Comparison of ENCODE assay signal across 8 cellular contexts in genomic region chr3:177441813-177442646, GRCh38.
DNase-seq lines count a peak whose midpoint lies in the region; ATAC-seq and TF ChIP-seq lines count a peak whose summit lies in the region.

No MANE protein-coding gene starts in this region.

- H3K36me3 ChIP-seq in esophagus (ENCODE audit: control insufficient read depth in 2 of 2, insufficient read depth in 2 of 2, low read length in 1 of 2) (no peaks in the 10 kb centered on the region), ovary (no peaks in the 10 kb centered on the region)

- H3K27me3 Mint-ChIP-seq in activated T-cell treated with anti-CD3 and anti-CD28 coated beads, Interleukin-2, amount 50 U/mL, for 4 hours (ENCODE audit: low read depth) = no peaks in the 10 kb centered on the region
- H3K27me3 Mint-ChIP-seq in immature natural killer cell (ENCODE audit: low read depth in 3 of 3) = peaks cover 0 to 3% (median 2%) of the 10 kb centered on the region in 3 donors

- TF ChIP-seq EP300 in ovary (IDR thresholded peaks at IDR 0.05) = no peak

- ATAC-seq in GM19455 (IDR thresholded peaks at IDR 0.05; ENCODE audit: unreplicated experiment) = peak; percentile 98
- peak; percentile 98 for ATAC-seq in HG03342 (IDR thresholded peaks at IDR 0.05; ENCODE audit: unreplicated experiment)
- ATAC-seq in activated T-cell treated with anti-CD3 and anti-CD28 coated beads, Interleukin-2, amount 50 U/mL, for 4 hours = no peak

- no peaks in the 10 kb centered on the region for H3K36me3 Mint-ChIP-seq in activated T-cell treated with anti-CD3 and anti-CD28 coated beads, Interleukin-2, amount 50 U/mL, for 4 hours (ENCODE audit: insufficient read depth)
- H3K36me3 Mint-ChIP-seq in immature natural killer cell = no peaks in the 10 kb centered on the region

- 78 to 79% methylated on average over 12 of the region's 12 CpGs for WGBS in esophagus, 2 donors
- WGBS in ovary, 3 donors = 80 to 94% (median 94%) methylated on average over 12 of the region's 12 CpGs

- TF ChIP-seq CTCF in ovary (IDR thresholded peaks at IDR 0.05) = no peak

- H3K4me3 ChIP-seq in esophagus (ENCODE audit: low read depth in 1 of 2, low read length in 2 of 2) = peak overlapping the region in 1 of 2 donors; percentile 19
- no peak overlapping the region for H3K4me3 ChIP-seq in ovary

- H3K4me3 Mint-ChIP-seq in activated T-cell treated with anti-CD3 and anti-CD28 coated beads, Interleukin-2, amount 50 U/mL, for 4 hours = no peak overlapping the region
- no peak overlapping the region for H3K4me3 Mint-ChIP-seq in immature natural killer cell

- no peaks in the 10 kb centered on the region for H3K27me3 ChIP-seq in esophagus (ENCODE audit: control insufficient read depth in 1 of 2, insufficient read depth in 2 of 2, low read length in 2 of 2)
- H3K27me3 ChIP-seq in ovary = no peaks in the 10 kb centered on the region

- peaks cover 0 to 2% of the 10 kb centered on the region in 2 donors for H3K4me1 ChIP-seq in esophagus (ENCODE audit: control insufficient read depth in 2 of 2, insufficient read depth in 2 of 2, low read length in 1 of 2)
- H3K4me1 ChIP-seq in ovary (ENCODE audit: insufficient read depth) = peaks cover 5% of the 10 kb centered on the region

- no peak overlapping the region for H3K27ac Mint-ChIP-seq in immature natural killer cell

- H3K4me1 Mint-ChIP-seq in activated T-cell treated with anti-CD3 and anti-CD28 coated beads, Interleukin-2, amount 50 U/mL, for 4 hours (ENCODE audit: low read depth) = peaks cover 1% of the 10 kb centered on the region
- H3K4me1 Mint-ChIP-seq in immature natural killer cell = no peaks in the 10 kb centered on the region

- intact Hi-C loops in ovary (cut with DNase I) = no loop called here

- H3K27ac ChIP-seq in esophagus (ENCODE audit: low read depth in 2 of 2, low read length in 1 of 2) = peak overlapping the region; percentile 72 to 81
- no peak overlapping the region for H3K27ac ChIP-seq in ovary

- no peak for TF ChIP-seq POLR2A in ovary (IDR thresholded peaks at IDR 0.05)

- H3K9me3 ChIP-seq in esophagus (ENCODE audit: control insufficient read depth in 2 of 2, insufficient read depth in 1 of 2, low read depth in 1 of 2, low read length in 1 of 2) (no peaks in the 10 kb centered on the region), ovary (no peaks in the 10 kb centered on the region)

- DNase-seq in AG20443 (ENCODE audit: low spot score) (peak; percentile 38), retina (no peak), ovary (no peak), immature natural killer cell (no peak)
- no peak for DNase-seq in activated T-cell treated with anti-CD3 and anti-CD28 coated beads, Interleukin-2, amount 50 U/mL, for 4 hours

- H3K9me3 Mint-ChIP-seq in activated T-cell treated with anti-CD3 and anti-CD28 coated beads, Interleukin-2, amount 50 U/mL, for 4 hours = no peaks in the 10 kb centered on the region
- H3K9me3 Mint-ChIP-seq in immature natural killer cell = no peaks in the 10 kb centered on the region

Comparison
In these comparisons a context has a peak if more than half of its experiments do, and no peak if none do; other contexts are left out.
1. ATAC-seq: peak in GM19455 (single experiment) and HG03342 (single experiment); none in activated T-cell treated with anti-CD3 and anti-CD28 coated beads, Interleukin-2, amount 50 U/mL, for 4 hours (0 of 2).
2. H3K27ac ChIP-seq: peak in esophagus (2 of 2); none in ovary (0 of 2).